Comparison of ENCODE assay signal across 1 cellular context in genomic region chr1:156500847-156501686, GRCh38.
A peak's percentile ranks its signal among the peaks of the same experiment; 100 is the strongest.
TF ChIP-seq lines count a peak whose summit lies in the region.

No MANE protein-coding gene starts in this region.

TF ChIP-seq in HepG2, 621 proteins besides CTCF, POLR2A, EP300 and RAD21 (continued from another document and continues in another):
- TF ChIP-seq ZBTB39 (CRISPR knock-in tag; IDR thresholded peaks at IDR 0.05): 0 out of 2 replicates have a peak, but pooled peaks have one; percentile 72
- no peak for TF ChIP-seq ZNF7 (CRISPR knock-in tag; IDR thresholded peaks at IDR 0.05)
- peak; percentile 19; the same call in 1 of the 2 replicates for TF ChIP-seq MEF2D (CRISPR knock-in tag; IDR thresholded peaks at IDR 0.05)
- no peak for TF ChIP-seq SIN3B (IDR thresholded peaks at IDR 0.05; ENCODE audit: low read length)
- TF ChIP-seq ZNF878 (CRISPR knock-in tag; IDR thresholded peaks at IDR 0.05): peak; percentile 79
- TF ChIP-seq HNRNPK (IDR thresholded peaks at IDR 0.05; ENCODE audit: low read depth, low read length, poor library complexity, severe bottlenecking): peak; percentile 64
- no peak for TF ChIP-seq RARG (CRISPR knock-in tag; IDR thresholded peaks at IDR 0.05; ENCODE audit: low read depth)
- TF ChIP-seq NONO (IDR thresholded peaks at IDR 0.05): no peak
- TF ChIP-seq NONO (CRISPR knock-in tag; conservative IDR thresholded peaks at IDR 0.05): peak; percentile 67; the same call in 1 of the 2 replicates
- no peak for TF ChIP-seq ZBTB46 (CRISPR knock-in tag; IDR thresholded peaks at IDR 0.05; ENCODE audit: borderline replicate concordance)
- no peak for TF ChIP-seq ZNF724P (CRISPR knock-in tag; IDR thresholded peaks at IDR 0.05; ENCODE audit: borderline replicate concordance)
- no peak for TF ChIP-seq MED8 (CRISPR knock-in tag; IDR thresholded peaks at IDR 0.05; ENCODE audit: insufficient replicate concordance)
- TF ChIP-seq HDAC6 (IDR thresholded peaks at IDR 0.05; ENCODE audit: low read depth, low read length): no peak
- TF ChIP-seq MYNN (CRISPR knock-in tag; IDR thresholded peaks at IDR 0.05; ENCODE audit: low read depth): no peak
- 0 out of 2 replicates have a peak, but pooled peaks have one; percentile 27 for TF ChIP-seq SMAD9 (CRISPR knock-in tag; IDR thresholded peaks at IDR 0.05)
- TF ChIP-seq E2F2 (CRISPR knock-in tag; IDR thresholded peaks at IDR 0.05; ENCODE audit: borderline replicate concordance): no peak
- TF ChIP-seq ZNF354B (CRISPR knock-in tag; IDR thresholded peaks at IDR 0.05): no peak
- TF ChIP-seq ZNF484 (CRISPR knock-in tag; IDR thresholded peaks at IDR 0.05; ENCODE audit: borderline replicate concordance, low read depth): no peak
- no peak for TF ChIP-seq ZBTB1 (CRISPR knock-in tag; IDR thresholded peaks at IDR 0.05; ENCODE audit: borderline replicate concordance)
- TF ChIP-seq SKI (IDR thresholded peaks at IDR 0.05; ENCODE audit: partially characterized antibody): no peak
- TF ChIP-seq NPAS2 (CRISPR knock-in tag; IDR thresholded peaks at IDR 0.05; ENCODE audit: borderline replicate concordance): no peak
- no peak for TF ChIP-seq ZBTB25 (CRISPR knock-in tag; IDR thresholded peaks at IDR 0.05)
- TF ChIP-seq YEATS2 (CRISPR knock-in tag; IDR thresholded peaks at IDR 0.05; ENCODE audit: borderline replicate concordance): peak; percentile 71
- TF ChIP-seq FOXP1 (IDR thresholded peaks at IDR 0.05): no peak
- no peak; the same call in 1 of the 2 replicates for TF ChIP-seq FOXP1 (CRISPR knock-in tag; IDR thresholded peaks at IDR 0.05)
- no peak for TF ChIP-seq NFE2L1 (CRISPR knock-in tag; IDR thresholded peaks at IDR 0.05; ENCODE audit: borderline replicate concordance)
- no peak for TF ChIP-seq ZNF775 (CRISPR knock-in tag; IDR thresholded peaks at IDR 0.05; ENCODE audit: borderline replicate concordance)
- peak; percentile 62; the same call in 1 of the 2 replicates for TF ChIP-seq HIC2 (CRISPR knock-in tag; IDR thresholded peaks at IDR 0.05; ENCODE audit: low read depth)
- no peak for TF ChIP-seq CENPX (CRISPR knock-in tag; IDR thresholded peaks at IDR 0.05)
- peak; percentile 51 for TF ChIP-seq ZNF772 (CRISPR knock-in tag; IDR thresholded peaks at IDR 0.05)
- no peak for TF ChIP-seq YY1 (IDR thresholded peaks at IDR 0.05; ENCODE audit: insufficient read depth, insufficient replicate concordance, low read depth, low read length)
- TF ChIP-seq JUN (CRISPR knock-in tag; IDR thresholded peaks at IDR 0.05): peak; percentile 69; the same call in 1 of the 2 replicates
- no peak for TF ChIP-seq ZNF224 (CRISPR knock-in tag; IDR thresholded peaks at IDR 0.05)
- peak; percentile 58 for TF ChIP-seq TBX3 (IDR thresholded peaks at IDR 0.05; ENCODE audit: borderline replicate concordance)
- no peak for TF ChIP-seq KDM5A (IDR thresholded peaks at IDR 0.05; ENCODE audit: borderline replicate concordance, low read length)
- TF ChIP-seq KAT2B (IDR thresholded peaks at IDR 0.05; ENCODE audit: borderline replicate concordance, low read depth, low read length): no peak
- TF ChIP-seq ZNF773 (CRISPR knock-in tag; IDR thresholded peaks at IDR 0.05; ENCODE audit: borderline replicate concordance): peak; percentile 84
- TF ChIP-seq ZHX2 (IDR thresholded peaks at IDR 0.05; ENCODE audit: low read depth): no peak
- TF ChIP-seq ZHX2 (CRISPR knock-in tag; IDR thresholded peaks at IDR 0.05; ENCODE audit: borderline replicate concordance): no peak
- TF ChIP-seq ZNF615 (CRISPR knock-in tag; IDR thresholded peaks at IDR 0.05; ENCODE audit: borderline replicate concordance): no peak
- no peak for TF ChIP-seq ZNF260 (CRISPR knock-in tag; IDR thresholded peaks at IDR 0.05; ENCODE audit: borderline replicate concordance, low read depth)
- peak; percentile 3; the same call in 1 of the 2 replicates for TF ChIP-seq FOXA3 (CRISPR knock-in tag; IDR thresholded peaks at IDR 0.05)
- no peak for TF ChIP-seq ZNF292 (CRISPR knock-in tag; IDR thresholded peaks at IDR 0.05; ENCODE audit: borderline replicate concordance, low read depth)
- peak; percentile 52; the same call in 1 of the 2 replicates for TF ChIP-seq NAIF1 (CRISPR knock-in tag; IDR thresholded peaks at IDR 0.05; ENCODE audit: borderline replicate concordance)
- TF ChIP-seq SNAPC4 (CRISPR knock-in tag; IDR thresholded peaks at IDR 0.05): no peak
- TF ChIP-seq TSC22D2 (CRISPR knock-in tag; IDR thresholded peaks at IDR 0.05; ENCODE audit: borderline replicate concordance): 0 out of 2 replicates have a peak, but pooled peaks have one; percentile 27
- no peak for TF ChIP-seq SIN3A (IDR thresholded peaks at IDR 0.05; ENCODE audit: borderline replicate concordance, low read depth, low read length)
- peak; percentile 84 for TF ChIP-seq ATF7-NPFF (CRISPR knock-in tag; IDR thresholded peaks at IDR 0.05; ENCODE audit: low read depth)
